1 cellular context compared by ENCODE assay signal in genomic region chr6:142915129-142915697, GRCh38.
TF ChIP-seq lines count a peak whose summit lies in the region.

No MANE protein-coding gene starts in this region.

TF ChIP-seq in HepG2, 621 proteins besides CTCF, POLR2A, EP300 and RAD21:
- TF ChIP-seq ZNF703 (CRISPR knock-in tag; IDR thresholded peaks at IDR 0.05; ENCODE audit: borderline replicate concordance) (no peak), CEBPB (IDR thresholded peaks at IDR 0.05; ENCODE audit: borderline replicate concordance, low read depth, low read length) (peak; percentile 65; the same call in 1 of the 2 replicates), NKX3-1 (CRISPR knock-in tag; IDR thresholded peaks at IDR 0.05) (no peak), AHR (CRISPR knock-in tag; IDR thresholded peaks at IDR 0.05) (no peak), NFATC3 (CRISPR knock-in tag; IDR thresholded peaks at IDR 0.05) (no peak), SYNCRIP (IDR thresholded peaks at IDR 0.05; ENCODE audit: insufficient read depth, low read depth, low read length) (no peak), SNAPC4 (CRISPR knock-in tag; IDR thresholded peaks at IDR 0.05) (no peak), ZNF274 (CRISPR knock-in tag; IDR thresholded peaks at IDR 0.05) (no peak), ATF7 (IDR thresholded peaks at IDR 0.05) (peak; percentile 47), ATF7 (CRISPR knock-in tag; IDR thresholded peaks at IDR 0.05) (no peak), ZSCAN30 (CRISPR knock-in tag; IDR thresholded peaks at IDR 0.05) (no peak)
